1 cellular context compared by ENCODE assay signal in the genomic region with DNA sequence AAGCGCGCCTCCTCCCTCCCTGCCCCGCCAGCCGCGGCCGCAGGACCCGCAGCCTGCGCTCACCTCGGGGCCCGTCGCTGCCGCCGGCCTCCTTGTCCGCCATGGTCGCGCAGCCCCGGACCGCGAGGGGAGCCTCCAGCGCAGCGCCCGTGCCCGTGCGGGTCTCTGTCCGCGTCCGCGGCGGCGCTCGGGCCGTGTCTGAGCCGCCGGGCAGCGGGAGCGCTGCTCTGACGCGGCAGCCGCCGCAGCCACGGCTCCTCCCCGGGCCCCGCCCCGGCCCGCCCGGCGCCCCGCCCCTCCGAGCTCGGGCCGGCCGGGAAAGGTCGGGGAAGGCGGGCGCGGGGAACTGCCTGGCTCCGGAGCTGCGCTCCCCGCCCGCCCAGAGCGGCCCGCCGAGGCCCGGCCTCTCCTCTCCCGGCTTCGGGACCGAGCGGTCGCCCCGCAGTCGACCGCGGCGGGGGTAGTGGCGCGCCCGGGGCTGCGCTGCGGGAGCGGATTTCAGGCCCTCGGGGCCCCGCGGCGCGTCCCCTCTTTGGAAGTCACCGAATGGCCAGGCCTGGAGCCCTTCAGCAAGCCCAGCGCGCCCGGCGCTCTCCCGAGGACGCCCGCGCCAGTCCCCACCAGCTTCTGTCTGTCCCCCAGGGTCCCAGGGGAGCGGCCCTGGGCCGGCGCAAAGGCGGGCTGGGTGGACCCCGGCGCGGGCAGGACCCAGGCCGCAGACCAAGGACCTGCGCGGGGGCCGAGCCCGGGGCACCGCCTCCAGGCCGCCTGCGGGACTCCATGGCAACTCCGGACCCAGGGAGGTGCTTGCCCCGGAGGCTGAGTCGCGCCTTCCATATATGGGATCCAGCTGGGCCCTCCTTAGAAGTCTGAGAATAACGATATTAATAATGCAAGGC.
TF ChIP-seq lines count a peak whose summit lies in the region.

TSS of gene HSPA12A (minus strand) at position 200 of the 899 bp plus-strand sequence. CDS start at position 103, 97 bp downstream.

TF ChIP-seq in endothelial cell of umbilical vein, 7 proteins besides CTCF, POLR2A, EP300 and RAD21 (continued from another document):
- TF ChIP-seq JUN (IDR thresholded peaks at IDR 0.05; ENCODE audit: borderline replicate concordance, insufficient read depth, insufficient read length, low read depth) (no peak), FOS (IDR thresholded peaks at IDR 0.05; ENCODE audit: borderline replicate concordance, insufficient read depth, low read length) (no peak), EZH2 (IDR thresholded peaks at IDR 0.05; ENCODE audit: borderline replicate concordance, low read depth, low read length, severe bottlenecking) (no peak), MAX (IDR thresholded peaks at IDR 0.05; ENCODE audit: insufficient read depth, insufficient read length) (no peak), POLR2AphosphoS5 (IDR thresholded peaks at IDR 0.05; ENCODE audit: insufficient read depth, low read depth, low read length) (no peak)
